In genomic region chr16:27252206-27252585, GRCh38 we compare ENCODE assay signal across 24 cellular contexts. TPM values are rescaled to one million over a fixed set of nuclear protein-coding genes. Genes with fewer than 3 reads are reported as not detected.
A peak's percentile ranks its signal among the peaks of the same experiment; 100 is the strongest.
DNase-seq lines count a peak whose midpoint lies in the region; ATAC-seq and TF ChIP-seq lines count a peak whose summit lies in the region.
"Had no signal": no experiment of that assay in that cellular context is flagged by ENCODE, and none has a peak within 500 bp of the region (broad histone marks: within the 10 kb centered on the region; RNA-seq: fewer than 3 reads in every experiment).

No MANE protein-coding gene starts in this region.

- H3K27ac ChIP-seq in CD4-positive, CD25-positive, alpha-beta regulatory T cell (ENCODE audit: insufficient read depth, low read length, poor library complexity, severe bottlenecking): no peak overlapping the region
- H3K27ac ChIP-seq in brain microvascular endothelial cell: no peak overlapping the region
- H3K27ac ChIP-seq: left ventricle myocardium inferior had no signal

- peak overlapping the region; percentile 46 for H3K4me3 Mint-ChIP-seq in activated CD4-positive, alpha-beta T cell treated with anti-CD3 and anti-CD28 coated beads, Interleukin-2, amount 10 ng/mL, durations not matched to agents 24 days and 14 days
- H3K4me3 Mint-ChIP-seq in CD4-positive, CD25-positive, alpha-beta regulatory T cell: no peak overlapping the region
- peak overlapping the region; percentile 23 for H3K4me3 Mint-ChIP-seq in activated T-helper 1 cell treated with anti-CD3 and anti-CD28 coated beads, Interleukin-12 subunit alpha, Interleukin-12 subunit beta, Interleukin-2, Interleukin-4 antibody, amounts not matched to agents 30 ng/mL and 10 ng/mL and 1 ng/mL, durations not matched to agents 14 hours and 24 hours and 36 hours
- H3K4me3 Mint-ChIP-seq: endodermal cell had no signal

- H3K9me3 Mint-ChIP-seq in activated CD4-positive, alpha-beta T cell treated with anti-CD3 and anti-CD28 coated beads, Interleukin-2, amount 10 ng/mL, durations not matched to agents 24 days and 14 days: no peaks in the 10 kb centered on the region
- H3K9me3 Mint-ChIP-seq in CD4-positive, CD25-positive, alpha-beta regulatory T cell: peaks cover 0 to 1% (median 0%) of the 10 kb centered on the region in 7 donors
- H3K9me3 Mint-ChIP-seq in activated T-helper 1 cell treated with anti-CD3 and anti-CD28 coated beads, Interleukin-12 subunit alpha, Interleukin-12 subunit beta, Interleukin-2, Interleukin-4 antibody, amounts not matched to agents 30 ng/mL and 10 ng/mL and 1 ng/mL, durations not matched to agents 14 hours and 24 hours and 36 hours: peaks cover 4% of the 10 kb centered on the region
- H3K9me3 Mint-ChIP-seq: CD4-positive, alpha-beta memory T cell; endodermal cell; T-cell had no signal

- H3K4me3 ChIP-seq in CD4-positive, CD25-positive, alpha-beta regulatory T cell (ENCODE audit: low read depth, low read length): no peak overlapping the region
- H3K4me3 ChIP-seq in lower leg skin (ENCODE audit: low read depth, poor library complexity, severe bottlenecking) (no peak overlapping the region), brain microvascular endothelial cell (ENCODE audit: low read depth, low read length) (no peak overlapping the region)
- H3K4me3 ChIP-seq: left ventricle myocardium inferior, MG63, tibial artery had no signal

- H3K27me3 ChIP-seq in CD4-positive, CD25-positive, alpha-beta regulatory T cell (ENCODE audit: control insufficient read depth, insufficient read depth, low read length): no peaks in the 10 kb centered on the region
- H3K27me3 ChIP-seq in brain microvascular endothelial cell (replicated peaks): no peaks in the 10 kb centered on the region
- H3K27me3 ChIP-seq: MG63, tibial artery had no signal

- WGBS in lower leg skin, 2 donors: 92 to 95% methylated on average over 6 of the region's 6 CpGs

- H3K36me3 Mint-ChIP-seq in activated CD4-positive, alpha-beta T cell treated with anti-CD3 and anti-CD28 coated beads, Interleukin-2, amount 10 ng/mL, durations not matched to agents 24 days and 14 days (ENCODE audit: low read depth): peaks cover 70% of the 10 kb centered on the region
- H3K36me3 Mint-ChIP-seq in CD4-positive, CD25-positive, alpha-beta regulatory T cell: peaks cover 44% of the 10 kb centered on the region
- H3K36me3 Mint-ChIP-seq in activated T-helper 1 cell treated with anti-CD3 and anti-CD28 coated beads, Interleukin-12 subunit alpha, Interleukin-12 subunit beta, Interleukin-2, Interleukin-4 antibody, amounts not matched to agents 30 ng/mL and 10 ng/mL and 1 ng/mL, durations not matched to agents 14 hours and 24 hours and 36 hours (ENCODE audit: low read depth): peaks cover 55% of the 10 kb centered on the region

- no peaks in the 10 kb centered on the region for H3K9me3 ChIP-seq in CD4-positive, CD25-positive, alpha-beta regulatory T cell (ENCODE audit: control insufficient read depth in 2 of 2, low read length in 2 of 2)
- H3K9me3 ChIP-seq: left ventricle myocardium inferior, MG63, tibial artery had no signal

- DNase-seq in activated CD4-positive, alpha-beta T cell treated with anti-CD3 and anti-CD28 coated beads, Interleukin-2, amount 10 ng/mL, durations not matched to agents 24 days and 14 days: no peak
- DNase-seq in activated CD4-positive, alpha-beta T cell treated with anti-CD3 and anti-CD28 coated beads for 1 hour: no peak
- DNase-seq in CD4-positive, CD25-positive, alpha-beta regulatory T cell: no peak
- no peak for DNase-seq in activated T-helper 1 cell treated with anti-CD3 and anti-CD28 coated beads, Interleukin-12 subunit alpha, Interleukin-12 subunit beta, Interleukin-2, Interleukin-4 antibody, amounts not matched to agents 30 ng/mL and 10 ng/mL and 1 ng/mL, durations not matched to agents 14 hours and 24 hours and 36 hours (ENCODE audit: low spot score)
- DNase-seq in lower leg skin (ENCODE audit: low spot score in 2 of 2): peak; percentile 6 to 54
- DNase-seq in GM13976 (ENCODE audit: low spot score): no peak
- no peak for DNase-seq in sciatic nerve (ENCODE audit: low spot score)
- no peak for DNase-seq in brain microvascular endothelial cell
- DNase-seq: activated CD4-positive, CD25-positive, alpha-beta regulatory T cell treated with anti-CD3 and anti-CD28 coated beads, Interleukin-2, amount 50 U/mL, for 72 hours; CD4-positive, alpha-beta memory T cell; dermis blood vessel endothelial cell; glutamatergic neuron; KBM-7; left ventricle myocardium inferior; NCI-H2029 treated with DMSO at 0.1 percent for 48 hours; NCI-H2227 treated with DMSO at 0.1 percent for 48 hours; NCI-H526; NK-92 treated with Interleukin-12 subunit alpha and Interleukin-12 subunit beta, amount 100 ng/mL, for 24 hours; PC-3; small intestine; tibial artery had no signal

- TF ChIP-seq POLR2A in lower leg skin (IDR thresholded peaks at IDR 0.05): no peak

- ATAC-seq in CD4-positive, CD25-positive, alpha-beta regulatory T cell (ENCODE audit: low read depth in 2 of 2): no peak
- ATAC-seq in sciatic nerve: no peak
- ATAC-seq: PC-3 had no signal

- intact Hi-C loops in activated CD4-positive, alpha-beta T cell treated with anti-CD3 and anti-CD28 coated beads, Interleukin-2, amount 10 ng/mL, durations not matched to agents 24 days and 14 days (cut with micrococcal nuclease): no loop called here
- intact Hi-C loops in activated T-helper 1 cell treated with anti-CD3 and anti-CD28 coated beads, Interleukin-12 subunit alpha, Interleukin-12 subunit beta, Interleukin-2, Interleukin-4 antibody, amounts not matched to agents 30 ng/mL and 10 ng/mL and 1 ng/mL, durations not matched to agents 14 hours and 24 hours and 36 hours (cut with micrococcal nuclease): loop anchor here (5.0 kb wide), 2 partner anchors 155 to 1995 kb away; partner anchors contain the start of gene ZKSCAN2
- intact Hi-C loops in lower leg skin (cut with DNase I; ENCODE audit: low total_unique reads) (no loop called here), sciatic nerve (cut with DNase I) (no loop called here)

- peak overlapping the region; percentile 96 for H3K27ac Mint-ChIP-seq in activated CD4-positive, alpha-beta T cell treated with anti-CD3 and anti-CD28 coated beads, Interleukin-2, amount 10 ng/mL, durations not matched to agents 24 days and 14 days
- peak overlapping the region in 2 of 3 donors; percentile 20 to 59 for H3K27ac Mint-ChIP-seq in CD4-positive, CD25-positive, alpha-beta regulatory T cell
- H3K27ac Mint-ChIP-seq in activated T-helper 1 cell treated with anti-CD3 and anti-CD28 coated beads, Interleukin-12 subunit alpha, Interleukin-12 subunit beta, Interleukin-2, Interleukin-4 antibody, amounts not matched to agents 30 ng/mL and 10 ng/mL and 1 ng/mL, durations not matched to agents 14 hours and 24 hours and 36 hours: peak overlapping the region; percentile 88
- H3K27ac Mint-ChIP-seq: endodermal cell had no signal

- H3K4me1 ChIP-seq in CD4-positive, CD25-positive, alpha-beta regulatory T cell (ENCODE audit: control insufficient read depth, insufficient read depth, low read length, poor library complexity, severe bottlenecking): peaks cover 22% of the 10 kb centered on the region

- H3K36me3 ChIP-seq in CD4-positive, CD25-positive, alpha-beta regulatory T cell (ENCODE audit: control insufficient read depth, insufficient read depth, low read length): peaks cover 19% of the 10 kb centered on the region
- H3K36me3 ChIP-seq in brain microvascular endothelial cell (replicated peaks): no peaks in the 10 kb centered on the region

- TF ChIP-seq CTCF in lower leg skin (IDR thresholded peaks at IDR 0.05): no peak
- no peak for TF ChIP-seq CTCF in GM13976 (IDR thresholded peaks at IDR 0.05; ENCODE audit: borderline replicate concordance, control extremely low read depth, extremely low read depth, insufficient read depth, missing control alignments)
- no peak for TF ChIP-seq CTCF in brain microvascular endothelial cell (IDR thresholded peaks at IDR 0.05; ENCODE audit: low read depth, low read length, missing control alignments)

- H3K27me3 Mint-ChIP-seq in activated CD4-positive, alpha-beta T cell treated with anti-CD3 and anti-CD28 coated beads, Interleukin-2, amount 10 ng/mL, durations not matched to agents 24 days and 14 days: no peaks in the 10 kb centered on the region
- H3K27me3 Mint-ChIP-seq in CD4-positive, CD25-positive, alpha-beta regulatory T cell: no peaks in the 10 kb centered on the region
- no peaks in the 10 kb centered on the region for H3K27me3 Mint-ChIP-seq in activated T-helper 1 cell treated with anti-CD3 and anti-CD28 coated beads, Interleukin-12 subunit alpha, Interleukin-12 subunit beta, Interleukin-2, Interleukin-4 antibody, amounts not matched to agents 30 ng/mL and 10 ng/mL and 1 ng/mL, durations not matched to agents 14 hours and 24 hours and 36 hours (ENCODE audit: insufficient read depth)
- H3K27me3 Mint-ChIP-seq: CD4-positive, alpha-beta memory T cell; T-cell had no signal

- in situ Hi-C loops in GM13976 (cut with MboI; ENCODE audit: low sequenced_read_pairs, unreplicated experiment): no loop called here
- in situ Hi-C loops in brain microvascular endothelial cell (cut with HindIII; ENCODE audit: low pct_ligation_motif_present, low sequenced_read_pairs): no loop called here

- peaks cover 78% of the 10 kb centered on the region for H3K4me1 Mint-ChIP-seq in activated CD4-positive, alpha-beta T cell treated with anti-CD3 and anti-CD28 coated beads, Interleukin-2, amount 10 ng/mL, durations not matched to agents 24 days and 14 days
- H3K4me1 Mint-ChIP-seq in CD4-positive, CD25-positive, alpha-beta regulatory T cell: peaks cover 26 to 55% (median 45%) of the 10 kb centered on the region in 4 donors
- peaks cover 82% of the 10 kb centered on the region for H3K4me1 Mint-ChIP-seq in activated T-helper 1 cell treated with anti-CD3 and anti-CD28 coated beads, Interleukin-12 subunit alpha, Interleukin-12 subunit beta, Interleukin-2, Interleukin-4 antibody, amounts not matched to agents 30 ng/mL and 10 ng/mL and 1 ng/mL, durations not matched to agents 14 hours and 24 hours and 36 hours (ENCODE audit: low read depth)

RNA-seq across cellular contexts. Expression of gene NSMCE1, which starts 16.4 kb away (rescaled TPM):
- total RNA-seq in activated CD4-positive, alpha-beta T cell treated with anti-CD3 and anti-CD28 coated beads, Interleukin-2, amount 10 ng/mL, durations not matched to agents 24 days and 14 days: 143 and 149 TPM in 2 replicates
- total RNA-seq in CD4-positive, CD25-positive, alpha-beta regulatory T cell: 40.0 TPM
- polyA plus RNA-seq in CD4-positive, CD25-positive, alpha-beta regulatory T cell: 100 to 1,000 TPM; 128 to 156 (median 138) TPM
- 128 and 134 TPM in 2 replicates for total RNA-seq in activated T-helper 1 cell treated with anti-CD3 and anti-CD28 coated beads, Interleukin-12 subunit alpha, Interleukin-12 subunit beta, Interleukin-2, Interleukin-4 antibody, amounts not matched to agents 30 ng/mL and 10 ng/mL and 1 ng/mL, durations not matched to agents 14 hours and 24 hours and 36 hours
- total RNA-seq in lower leg skin (10 to 100 TPM; 17.3 to 29.2 (median 21.1) TPM), sciatic nerve (39.5 TPM)

RNA-seq across cellular contexts. Expression of gene KDM8, which starts 48.9 kb away (rescaled TPM):
- total RNA-seq in activated CD4-positive, alpha-beta T cell treated with anti-CD3 and anti-CD28 coated beads, Interleukin-2, amount 10 ng/mL, durations not matched to agents 24 days and 14 days: 11.0 and 13.6 TPM in 2 replicates
- total RNA-seq in CD4-positive, CD25-positive, alpha-beta regulatory T cell: 14.7 TPM
- 1 to 10 TPM; 2.8 to 8.8 (median 4.3) TPM for polyA plus RNA-seq in CD4-positive, CD25-positive, alpha-beta regulatory T cell
- total RNA-seq in activated T-helper 1 cell treated with anti-CD3 and anti-CD28 coated beads, Interleukin-12 subunit alpha, Interleukin-12 subunit beta, Interleukin-2, Interleukin-4 antibody, amounts not matched to agents 30 ng/mL and 10 ng/mL and 1 ng/mL, durations not matched to agents 14 hours and 24 hours and 36 hours: 12.5 and 14.5 TPM in 2 replicates
- total RNA-seq in lower leg skin: 1 to 10 TPM in 3 of 4 donors, under 1 TPM in 1; 0.84 to 4.5 (median 1.9) TPM
- total RNA-seq in sciatic nerve: 8.3 TPM

Comparison
In these comparisons a context has a peak if more than half of its experiments do, and no peak if none do; other contexts are left out.
1. DNase-seq: peak in lower leg skin (2 of 2); none in activated CD4-positive, alpha-beta T cell treated with anti-CD3 and anti-CD28 coated beads, Interleukin-2, amount 10 ng/mL, durations not matched to agents 24 days and 14 days (single experiment), activated CD4-positive, alpha-beta T cell treated with anti-CD3 and anti-CD28 coated beads for 1 hour (single experiment), CD4-positive, CD25-positive, alpha-beta regulatory T cell (0 of 3), activated T-helper 1 cell treated with anti-CD3 and anti-CD28 coated beads, Interleukin-12 subunit alpha, Interleukin-12 subunit beta, Interleukin-2, Interleukin-4 antibody, amounts not matched to agents 30 ng/mL and 10 ng/mL and 1 ng/mL, durations not matched to agents 14 hours and 24 hours and 36 hours (single experiment), GM13976 (single experiment), sciatic nerve (single experiment) and brain microvascular endothelial cell (single experiment).
2. H3K27ac Mint-ChIP-seq: peak in every context shown above with its lines; median percentile 96 in activated CD4-positive, alpha-beta T cell treated with anti-CD3 and anti-CD28 coated beads, Interleukin-2, amount 10 ng/mL, durations not matched to agents 24 days and 14 days; 88 in activated T-helper 1 cell treated with anti-CD3 and anti-CD28 coated beads, Interleukin-12 subunit alpha, Interleukin-12 subunit beta, Interleukin-2, Interleukin-4 antibody, amounts not matched to agents 30 ng/mL and 10 ng/mL and 1 ng/mL, durations not matched to agents 14 hours and 24 hours and 36 hours; 40 in CD4-positive, CD25-positive, alpha-beta regulatory T cell.
3. H3K4me3 Mint-ChIP-seq: peak in activated CD4-positive, alpha-beta T cell treated with anti-CD3 and anti-CD28 coated beads, Interleukin-2, amount 10 ng/mL, durations not matched to agents 24 days and 14 days (single experiment) and activated T-helper 1 cell treated with anti-CD3 and anti-CD28 coated beads, Interleukin-12 subunit alpha, Interleukin-12 subunit beta, Interleukin-2, Interleukin-4 antibody, amounts not matched to agents 30 ng/mL and 10 ng/mL and 1 ng/mL, durations not matched to agents 14 hours and 24 hours and 36 hours (single experiment); none in CD4-positive, CD25-positive, alpha-beta regulatory T cell (0 of 4).